In the genomic region with DNA sequence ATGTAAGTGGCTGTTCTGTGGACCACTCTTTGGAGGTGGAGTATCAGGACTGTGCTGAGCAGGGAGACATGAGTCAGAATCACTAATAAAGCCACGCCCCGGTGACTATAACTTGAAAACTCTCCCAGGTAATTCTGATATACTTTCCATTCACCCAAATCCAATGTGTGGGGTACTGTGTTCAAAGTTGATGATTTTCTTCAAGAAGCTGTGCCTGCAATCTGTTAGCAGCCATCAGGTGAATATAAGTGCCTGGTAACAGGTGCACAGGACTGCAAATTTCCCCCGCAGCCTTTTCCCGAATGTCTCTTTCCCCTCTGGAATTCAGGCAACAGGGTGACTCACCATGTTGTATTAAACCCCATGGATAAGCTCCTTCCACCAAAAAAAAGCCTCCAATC, we compare ENCODE assay signal across 19 cellular contexts. TPM values are rescaled to one million over a fixed set of nuclear protein-coding genes. Genes with fewer than 3 reads are reported as not detected.
DNase-seq lines count a peak whose midpoint lies in the region; ATAC-seq and TF ChIP-seq lines count a peak whose summit lies in the region.
"Had no signal": no experiment of that assay in that cellular context is flagged by ENCODE, and none has a peak within 500 bp of the region (broad histone marks: within the 10 kb centered on the region; RNA-seq: fewer than 3 reads in every experiment).

No MANE protein-coding gene starts in this region.

- no peaks in the 10 kb centered on the region for H3K36me3 ChIP-seq in RWPE2 (ENCODE audit: low read depth)
- no peaks in the 10 kb centered on the region for H3K36me3 ChIP-seq in hepatocyte (replicated peaks; ENCODE audit: insufficient read depth, low read depth)
- no peaks in the 10 kb centered on the region for H3K36me3 ChIP-seq in subcutaneous abdominal adipose tissue (ENCODE audit: control insufficient read depth in 5 of 5, insufficient read depth in 5 of 5, low read length in 5 of 5)
- H3K36me3 ChIP-seq: heart left ventricle had no signal

- no peak overlapping the region for H3K27ac Mint-ChIP-seq in activated T-helper 1 cell treated with anti-CD3 and anti-CD28 coated beads, Interleukin-12 subunit alpha, Interleukin-12 subunit beta, Interleukin-2, Interleukin-4 antibody, amounts not matched to agents 30 ng/mL and 10 ng/mL and 1 ng/mL, durations not matched to agents 14 hours and 24 hours and 36 hours
- H3K27ac Mint-ChIP-seq: activated T-cell treated with anti-CD3 and anti-CD28 coated beads, Interleukin-2, amount 50 U/mL, for 24 hours; IgD-negative memory B cell had no signal

- peak overlapping the region; percentile 12 for H3K4me2 ChIP-seq in hepatocyte

- peaks cover 5% of the 10 kb centered on the region for H4K20me1 ChIP-seq in hepatocyte (ENCODE audit: insufficient read depth, poor library complexity, severe bottlenecking)

- H3K9me2 ChIP-seq in hepatocyte (replicated peaks; ENCODE audit: insufficient read depth): no peaks in the 10 kb centered on the region

- H3K27me3 ChIP-seq in RWPE2 (ENCODE audit: insufficient read depth, poor library complexity, severe bottlenecking) (no peaks in the 10 kb centered on the region), hepatocyte (no peaks in the 10 kb centered on the region), subcutaneous abdominal adipose tissue (ENCODE audit: control insufficient read depth in 5 of 5, insufficient read depth in 4 of 5, low read length in 5 of 5) (no peaks in the 10 kb centered on the region)
- H3K27me3 ChIP-seq: heart left ventricle, testis had no signal

- peak overlapping the region in 1 of 5 donors; percentile 56 for H3K9ac ChIP-seq in subcutaneous abdominal adipose tissue (ENCODE audit: low read length in 5 of 5)

- no peaks in the 10 kb centered on the region for H3K36me3 Mint-ChIP-seq in activated T-helper 1 cell treated with anti-CD3 and anti-CD28 coated beads, Interleukin-12 subunit alpha, Interleukin-12 subunit beta, Interleukin-2, Interleukin-4 antibody, amounts not matched to agents 30 ng/mL and 10 ng/mL and 1 ng/mL, durations not matched to agents 14 hours and 24 hours and 36 hours (ENCODE audit: low read depth)
- H3K36me3 Mint-ChIP-seq: IgD-negative memory B cell had no signal

- H3K27ac ChIP-seq in RWPE2 (ENCODE audit: poor library complexity, severe bottlenecking) (peak overlapping the region; percentile 24), hepatocyte (peak overlapping the region; percentile 64), subcutaneous abdominal adipose tissue (ENCODE audit: low read depth, low read length) (peak overlapping the region; percentile 81)
- H3K27ac ChIP-seq: 22Rv1, heart left ventricle, testis had no signal

- H3K4me1 ChIP-seq in RWPE2 (ENCODE audit: insufficient read depth, poor library complexity, severe bottlenecking) (peaks cover 18% of the 10 kb centered on the region), hepatocyte (ENCODE audit: insufficient read depth) (peaks cover 4% of the 10 kb centered on the region), subcutaneous abdominal adipose tissue (ENCODE audit: control insufficient read depth in 5 of 5, insufficient read depth in 5 of 5, low read length in 5 of 5) (peaks cover 0 to 44% (median 24%) of the 10 kb centered on the region in 5 donors)
- H3K4me1 ChIP-seq: testis had no signal

- WGBS in hepatocyte (ENCODE audit: low lambda C conversion rate, missing lambda C conversion rate): 71% methylated on average over 4 of the region's 4 CpGs

- H3K4me3 ChIP-seq in RWPE2 (ENCODE audit: severe bottlenecking) (peak overlapping the region; percentile 29), hepatocyte (no peak overlapping the region), subcutaneous abdominal adipose tissue (ENCODE audit: low read depth in 1 of 5, low read length in 5 of 5) (no peak overlapping the region)
- H3K4me3 ChIP-seq: heart left ventricle, testis had no signal

- TF ChIP-seq CTCF in RWPE2 (IDR thresholded peaks at IDR 0.05; ENCODE audit: poor library complexity, severe bottlenecking): no peak
- no peak for TF ChIP-seq CTCF in hepatocyte (IDR thresholded peaks at IDR 0.05; ENCODE audit: poor library complexity)

- no peak overlapping the region for H2AFZ ChIP-seq in hepatocyte

- peak; percentile 97 for ATAC-seq in RWPE2 (ENCODE audit: low read depth)

- peaks cover 1% of the 10 kb centered on the region for H3K27me3 Mint-ChIP-seq in activated T-helper 1 cell treated with anti-CD3 and anti-CD28 coated beads, Interleukin-12 subunit alpha, Interleukin-12 subunit beta, Interleukin-2, Interleukin-4 antibody, amounts not matched to agents 30 ng/mL and 10 ng/mL and 1 ng/mL, durations not matched to agents 14 hours and 24 hours and 36 hours (ENCODE audit: insufficient read depth)

- no peaks in the 10 kb centered on the region for H3K9me3 Mint-ChIP-seq in activated T-helper 1 cell treated with anti-CD3 and anti-CD28 coated beads, Interleukin-12 subunit alpha, Interleukin-12 subunit beta, Interleukin-2, Interleukin-4 antibody, amounts not matched to agents 30 ng/mL and 10 ng/mL and 1 ng/mL, durations not matched to agents 14 hours and 24 hours and 36 hours
- H3K9me3 Mint-ChIP-seq: IgD-negative memory B cell had no signal

- DNase-seq in NCI-H2171 treated with DMSO at 0.1 percent for 48 hours (lab: John Stamatoyannopoulos, UW) (peak; percentile 4), NCI-H2171 (lab: John Stamatoyannopoulos, UW) (no peak), RWPE2 (ENCODE audit: low spot score) (no peak), hepatocyte (ENCODE audit: low spot score) (peak; percentile 42), NCI-H2227 (lab: John Stamatoyannopoulos, UW; ENCODE audit: unreplicated experiment) (no peak), dermis blood vessel endothelial cell (no peak)
- no peak for DNase-seq in activated T-helper 1 cell treated with anti-CD3 and anti-CD28 coated beads, Interleukin-12 subunit alpha, Interleukin-12 subunit beta, Interleukin-2, Interleukin-4 antibody, amounts not matched to agents 30 ng/mL and 10 ng/mL and 1 ng/mL, durations not matched to agents 14 hours and 24 hours and 36 hours (ENCODE audit: low spot score)
- DNase-seq: activated CD4-positive, alpha-beta T cell treated with anti-CD3 and anti-CD28 coated beads for 48 hours; activated T-cell treated with anti-CD3 and anti-CD28 coated beads, Interleukin-2, amount 50 U/mL, for 24 hours; DMS 273 treated with DMSO at 0.1 percent for 48 hours; effector memory CD4-positive, alpha-beta T cell; heart left ventricle; NCI-H1436 treated with DMSO at 0.1 percent for 48 hours; NCI-H510A; stimulated activated CD4-positive, alpha-beta T cell treated with anti-CD3 and anti-CD28 coated beads, Interleukin-12 subunit alpha, Interleukin-12 subunit beta, amount 100 ng/mL, for 4 hours; testis had no signal

- no peaks in the 10 kb centered on the region for H3K4me1 Mint-ChIP-seq in activated T-helper 1 cell treated with anti-CD3 and anti-CD28 coated beads, Interleukin-12 subunit alpha, Interleukin-12 subunit beta, Interleukin-2, Interleukin-4 antibody, amounts not matched to agents 30 ng/mL and 10 ng/mL and 1 ng/mL, durations not matched to agents 14 hours and 24 hours and 36 hours (ENCODE audit: low read depth)
- H3K4me1 Mint-ChIP-seq: IgD-negative memory B cell had no signal

- intact Hi-C loops in activated T-helper 1 cell treated with anti-CD3 and anti-CD28 coated beads, Interleukin-12 subunit alpha, Interleukin-12 subunit beta, Interleukin-2, Interleukin-4 antibody, amounts not matched to agents 30 ng/mL and 10 ng/mL and 1 ng/mL, durations not matched to agents 14 hours and 24 hours and 36 hours (cut with micrococcal nuclease): no loop called here

- H3K9me3 ChIP-seq in RWPE2 (ENCODE audit: severe bottlenecking): no peaks in the 10 kb centered on the region
- no peaks in the 10 kb centered on the region for H3K9me3 ChIP-seq in hepatocyte (ENCODE audit: low read depth)
- H3K9me3 ChIP-seq in subcutaneous abdominal adipose tissue (ENCODE audit: control insufficient read depth in 5 of 5, low read length in 5 of 5): no peaks in the 10 kb centered on the region
- H3K9me3 ChIP-seq: heart left ventricle, testis had no signal

- H3K4me3 Mint-ChIP-seq in activated T-helper 1 cell treated with anti-CD3 and anti-CD28 coated beads, Interleukin-12 subunit alpha, Interleukin-12 subunit beta, Interleukin-2, Interleukin-4 antibody, amounts not matched to agents 30 ng/mL and 10 ng/mL and 1 ng/mL, durations not matched to agents 14 hours and 24 hours and 36 hours: no peak overlapping the region
- H3K4me3 Mint-ChIP-seq: activated T-cell treated with anti-CD3 and anti-CD28 coated beads, Interleukin-2, amount 50 U/mL, for 24 hours; IgD-negative memory B cell had no signal

- H3K79me2 ChIP-seq in hepatocyte: peaks cover 98% of the 10 kb centered on the region

RNA-seq across cellular contexts. Expression of a gene that starts 17.0 kb away (rescaled TPM):
- total RNA-seq in hepatocyte: 43.5 and 47.8 TPM in 2 replicates
- 25.8 and 26.2 TPM in 2 replicates for polyA plus RNA-seq in hepatocyte
- 0.69 and 0.75 TPM in 2 replicates for total RNA-seq in activated T-helper 1 cell treated with anti-CD3 and anti-CD28 coated beads, Interleukin-12 subunit alpha, Interleukin-12 subunit beta, Interleukin-2, Interleukin-4 antibody, amounts not matched to agents 30 ng/mL and 10 ng/mL and 1 ng/mL, durations not matched to agents 14 hours and 24 hours and 36 hours
- 101 and 106 TPM in 2 replicates for total RNA-seq in dermis blood vessel endothelial cell

Comparison
In these comparisons a context has a peak if more than half of its experiments do, and no peak if none do; other contexts are left out.
1. DNase-seq: peak in NCI-H2171 treated with DMSO at 0.1 percent for 48 hours (single experiment) and hepatocyte (single experiment); none in NCI-H2171 (single experiment), RWPE2 (single experiment), NCI-H2227 (single experiment), activated T-helper 1 cell treated with anti-CD3 and anti-CD28 coated beads, Interleukin-12 subunit alpha, Interleukin-12 subunit beta, Interleukin-2, Interleukin-4 antibody, amounts not matched to agents 30 ng/mL and 10 ng/mL and 1 ng/mL, durations not matched to agents 14 hours and 24 hours and 36 hours (single experiment) and dermis blood vessel endothelial cell (single experiment).
2. H3K27ac ChIP-seq: peak in every context shown above with its lines; median percentile 81 in subcutaneous abdominal adipose tissue; 64 in hepatocyte; 24 in RWPE2.
3. RNA of a gene that starts 17.0 kb away (total RNA-seq): 101 to 106 TPM in dermis blood vessel endothelial cell and 43.5 to 47.8 TPM in hepatocyte; 0.69 to 0.75 TPM in activated T-helper 1 cell treated with anti-CD3 and anti-CD28 coated beads, Interleukin-12 subunit alpha, Interleukin-12 subunit beta, Interleukin-2, Interleukin-4 antibody, amounts not matched to agents 30 ng/mL and 10 ng/mL and 1 ng/mL, durations not matched to agents 14 hours and 24 hours and 36 hours; every median in the first group is over 10 times any median in the second.